ENCODE assay signal across 18 cellular contexts in genomic region chr9:122192914-122193525, GRCh38. TPM values are rescaled to one million over a fixed set of nuclear protein-coding genes. Genes with fewer than 3 reads are reported as not detected.
DNase-seq lines count a peak whose midpoint lies in the region; ATAC-seq and TF ChIP-seq lines count a peak whose summit lies in the region.
"Had no signal": no experiment of that assay in that cellular context is flagged by ENCODE, and none has a peak within 500 bp of the region (broad histone marks: within the 10 kb centered on the region; RNA-seq: fewer than 3 reads in every experiment).

No MANE protein-coding gene starts in this region.

- ATAC-seq in activated T-helper 17 cell treated with anti-CD3 and anti-CD28 coated beads, Interleukin-2, amount 50 U/mL, for 72 hours (replicated peaks), result no peak
- ATAC-seq in aorta (ENCODE audit: low FRiP score), result no peak

- no peak for DNase-seq in activated naive CD4-positive, alpha-beta T cell treated with anti-CD3 and anti-CD28 coated beads for 36 hours
- DNase-seq in activated naive CD4-positive, alpha-beta T cell treated with anti-CD3 and anti-CD28 coated beads, Interleukin-2, amount 10 ng/mL, durations not matched to agents 7 days and 5 days, result no peak
- peak; percentile 26 for DNase-seq in iris pigment epithelial cell (ENCODE audit: low read depth)
- peak; percentile 64 for DNase-seq in posterior vena cava (ENCODE audit: low spot score)
- DNase-seq in SK-N-SH, result no peak
- DNase-seq in NCI-H1092 (lab: John Stamatoyannopoulos, UW), result no peak
- no peak for DNase-seq in aorta
- DNase-seq: Caco-2; CD8-positive, alpha-beta memory T cell; DND-41; GDM1; HCEC 1CT had no signal

- H3F3A ChIP-seq in SK-N-SH (replicated peaks; ENCODE audit: insufficient read depth), result no peaks in the 10 kb centered on the region

- no peak overlapping the region for H3K4me2 ChIP-seq in SK-N-SH
- H3K4me2 ChIP-seq: BLaER1 had no signal

- H3K27ac ChIP-seq in SK-N-SH (ENCODE audit: low read depth in 2 of 2, low read length in 1 of 2), result no peak overlapping the region
- H3K27ac ChIP-seq in aorta (ENCODE audit: low read depth in 1 of 2, low read length in 2 of 2), result no peak overlapping the region
- H3K27ac ChIP-seq: 22Rv1, BLaER1 had no signal

- no peaks in the 10 kb centered on the region for H3K9me3 Mint-ChIP-seq in activated naive CD4-positive, alpha-beta T cell treated with anti-CD3 and anti-CD28 coated beads for 36 hours
- H3K9me3 Mint-ChIP-seq in activated naive CD4-positive, alpha-beta T cell treated with anti-CD3 and anti-CD28 coated beads, Interleukin-2, amount 10 ng/mL, durations not matched to agents 7 days and 5 days, result no peaks in the 10 kb centered on the region
- H3K9me3 Mint-ChIP-seq in activated T-helper 17 cell treated with anti-CD3 and anti-CD28 coated beads, Interleukin-2, amount 50 U/mL, for 72 hours, result no peaks in the 10 kb centered on the region
- H3K9me3 Mint-ChIP-seq: CD8-positive, alpha-beta memory T cell had no signal

- no peak overlapping the region for H3K4me3 Mint-ChIP-seq in activated naive CD4-positive, alpha-beta T cell treated with anti-CD3 and anti-CD28 coated beads for 36 hours
- no peak overlapping the region for H3K4me3 Mint-ChIP-seq in activated naive CD4-positive, alpha-beta T cell treated with anti-CD3 and anti-CD28 coated beads, Interleukin-2, amount 10 ng/mL, durations not matched to agents 7 days and 5 days
- no peak overlapping the region for H3K4me3 Mint-ChIP-seq in activated T-helper 17 cell treated with anti-CD3 and anti-CD28 coated beads, Interleukin-2, amount 50 U/mL, for 72 hours
- H3K4me3 Mint-ChIP-seq: CD8-positive, alpha-beta memory T cell had no signal

- H3K4me3 ChIP-seq in SK-N-SH (ENCODE audit: low read depth in 2 of 2, low read length in 1 of 2) (no peak overlapping the region), aorta (ENCODE audit: low read length in 2 of 2) (no peak overlapping the region)
- H3K4me3 ChIP-seq: BLaER1 had no signal

- POLR2A ChIA-PET in SK-N-SH (lab: Yijun Ruan, JAX), result no interaction called here

- H3K36me3 ChIP-seq in SK-N-SH (replicated peaks in 1 of 2; ENCODE audit: control insufficient read depth in 1 of 2, insufficient read depth in 2 of 2, low read length in 1 of 2), result no peaks in the 10 kb centered on the region
- no peaks in the 10 kb centered on the region for H3K36me3 ChIP-seq in aorta (ENCODE audit: control insufficient read depth in 1 of 2, insufficient read depth in 2 of 2, low read length in 1 of 2)
- H3K36me3 ChIP-seq: BLaER1 had no signal

- no peak for TF ChIP-seq CTCF in SK-N-SH (IDR thresholded peaks at IDR 0.05)

- WGBS in SK-N-SH (ENCODE audit: low lambda C conversion rate), result 88% methylated on average over 16 of the region's 16 CpGs
- WGBS in aorta, 2 donors, result 63 to 70% methylated on average over 16 of the region's 16 CpGs

- H3K27ac Mint-ChIP-seq in activated naive CD4-positive, alpha-beta T cell treated with anti-CD3 and anti-CD28 coated beads for 36 hours, result peak overlapping the region; percentile 21
- H3K27ac Mint-ChIP-seq in activated naive CD4-positive, alpha-beta T cell treated with anti-CD3 and anti-CD28 coated beads, Interleukin-2, amount 10 ng/mL, durations not matched to agents 7 days and 5 days, result no peak overlapping the region
- H3K27ac Mint-ChIP-seq in activated T-helper 17 cell treated with anti-CD3 and anti-CD28 coated beads, Interleukin-2, amount 50 U/mL, for 72 hours, result peak overlapping the region; percentile 28
- H3K27ac Mint-ChIP-seq: CD8-positive, alpha-beta memory T cell had no signal

- no peaks in the 10 kb centered on the region for H3K36me3 Mint-ChIP-seq in activated naive CD4-positive, alpha-beta T cell treated with anti-CD3 and anti-CD28 coated beads for 36 hours (ENCODE audit: low read depth)
- H3K36me3 Mint-ChIP-seq in activated naive CD4-positive, alpha-beta T cell treated with anti-CD3 and anti-CD28 coated beads, Interleukin-2, amount 10 ng/mL, durations not matched to agents 7 days and 5 days, result no peaks in the 10 kb centered on the region
- no peaks in the 10 kb centered on the region for H3K36me3 Mint-ChIP-seq in activated T-helper 17 cell treated with anti-CD3 and anti-CD28 coated beads, Interleukin-2, amount 50 U/mL, for 72 hours (ENCODE audit: low read depth)
- H3K36me3 Mint-ChIP-seq: CD8-positive, alpha-beta memory T cell had no signal

- H3K27me3 Mint-ChIP-seq in activated naive CD4-positive, alpha-beta T cell treated with anti-CD3 and anti-CD28 coated beads for 36 hours (ENCODE audit: low read depth), result peaks cover 3% of the 10 kb centered on the region
- peaks cover 7% of the 10 kb centered on the region for H3K27me3 Mint-ChIP-seq in activated naive CD4-positive, alpha-beta T cell treated with anti-CD3 and anti-CD28 coated beads, Interleukin-2, amount 10 ng/mL, durations not matched to agents 7 days and 5 days
- peaks cover 5% of the 10 kb centered on the region for H3K27me3 Mint-ChIP-seq in activated T-helper 17 cell treated with anti-CD3 and anti-CD28 coated beads, Interleukin-2, amount 50 U/mL, for 72 hours

- H3K4me1 Mint-ChIP-seq in activated naive CD4-positive, alpha-beta T cell treated with anti-CD3 and anti-CD28 coated beads for 36 hours (ENCODE audit: low read depth), result no peaks in the 10 kb centered on the region
- no peaks in the 10 kb centered on the region for H3K4me1 Mint-ChIP-seq in activated naive CD4-positive, alpha-beta T cell treated with anti-CD3 and anti-CD28 coated beads, Interleukin-2, amount 10 ng/mL, durations not matched to agents 7 days and 5 days
- no peaks in the 10 kb centered on the region for H3K4me1 Mint-ChIP-seq in activated T-helper 17 cell treated with anti-CD3 and anti-CD28 coated beads, Interleukin-2, amount 50 U/mL, for 72 hours
- H3K4me1 Mint-ChIP-seq: CD8-positive, alpha-beta memory T cell had no signal

- CTCF ChIA-PET in activated naive CD4-positive, alpha-beta T cell treated with anti-CD3 and anti-CD28 coated beads for 36 hours (lab: Charles Lee), result no interaction called here
- CTCF ChIA-PET in activated naive CD4-positive, alpha-beta T cell treated with anti-CD3 and anti-CD28 coated beads, Interleukin-2, amount 10 ng/mL, durations not matched to agents 7 days and 5 days (lab: Charles Lee), result no interaction called here
- CTCF ChIA-PET in SK-N-SH (lab: Yijun Ruan, JAX), result no interaction called here

- no peak for TF ChIP-seq RAD21 in SK-N-SH (IDR thresholded peaks at IDR 0.05; ENCODE audit: low read length)

- H3K27me3 ChIP-seq in SK-N-SH (ENCODE audit: insufficient read depth) (peaks cover 4% of the 10 kb centered on the region; the same call in 1 of the 2 replicates), aorta (ENCODE audit: control insufficient read depth in 1 of 2, insufficient read depth in 2 of 2, low read length in 1 of 2) (no peaks in the 10 kb centered on the region)
- H3K27me3 ChIP-seq: BLaER1 had no signal

- no peak overlapping the region for H2AFZ ChIP-seq in SK-N-SH (ENCODE audit: low read depth)

- H3K4me1 ChIP-seq in SK-N-SH (ENCODE audit: control insufficient read depth in 1 of 2, insufficient read depth in 2 of 2, low read depth in 1 of 2, low read length in 1 of 2), result no peaks in the 10 kb centered on the region; a peak in 1 of 4 replicates
- H3K4me1 ChIP-seq in aorta (ENCODE audit: control insufficient read depth in 1 of 2, insufficient read depth in 2 of 2, low read length in 2 of 2), result no peaks in the 10 kb centered on the region
- H3K4me1 ChIP-seq: BLaER1 had no signal

- H3K79me2 ChIP-seq in SK-N-SH (ENCODE audit: insufficient read depth), result no peaks in the 10 kb centered on the region

- no peaks in the 10 kb centered on the region for H3K9me2 ChIP-seq in SK-N-SH

- intact Hi-C loops in activated naive CD4-positive, alpha-beta T cell treated with anti-CD3 and anti-CD28 coated beads for 36 hours (cut with micrococcal nuclease), result loop anchor here (10.0 kb wide), 1 partner anchor 68 kb away; no protein-coding TSS in a partner anchor
- intact Hi-C loops in posterior vena cava (cut with DNase I) (loop anchor here in 1 of 2 donors (1.0 kb wide), 1 partner anchor 25 kb away; no protein-coding TSS in a partner anchor), aorta (cut with DNase I) (no loop called here)

- no peaks in the 10 kb centered on the region for H4K20me1 ChIP-seq in SK-N-SH (ENCODE audit: insufficient read depth)
- H4K20me1 ChIP-seq: BLaER1 had no signal

- H3K9me3 ChIP-seq in SK-N-SH (no peaks in the 10 kb centered on the region), aorta (ENCODE audit: control insufficient read depth, low read length) (no peaks in the 10 kb centered on the region)
- H3K9me3 ChIP-seq: BLaER1, Caco-2 had no signal

- TF ChIP-seq EP300 in SK-N-SH (IDR thresholded peaks at IDR 0.05; ENCODE audit: borderline replicate concordance in 1 of 2, low read depth in 1 of 2, low read length in 1 of 2), result no peak

- no peak overlapping the region for H3K9ac ChIP-seq in SK-N-SH
- H3K9ac ChIP-seq: BLaER1 had no signal

TF ChIP-seq in SK-N-SH, 30 proteins besides CTCF, POLR2A, EP300 and RAD21 (continues in another document):
- TF ChIP-seq RFX5 (IDR thresholded peaks at IDR 0.05; ENCODE audit: low read length) (no peak), RXRA (IDR thresholded peaks at IDR 0.05; ENCODE audit: borderline replicate concordance, low read depth) (no peak)

RNA-seq across cellular contexts. Expression of gene MORN5, which starts 33.3 kb away (rescaled TPM):
- not detected for total RNA-seq in activated naive CD4-positive, alpha-beta T cell treated with anti-CD3 and anti-CD28 coated beads for 36 hours
- total RNA-seq in activated T-helper 17 cell treated with anti-CD3 and anti-CD28 coated beads, Interleukin-2, amount 50 U/mL, for 72 hours, result not detected
- 1 to 10 TPM in 1 of 2 donors, under 1 TPM in 1; 0.95 to 1.5 TPM for total RNA-seq in posterior vena cava
- polyA plus RNA-seq in SK-N-SH (2012; rRNA removed), result not detected in 2 replicates
- 0.06 and 0.09 TPM in 2 replicates for polyA plus RNA-seq in SK-N-SH (2012; cell fraction: cytosol; rRNA removed)
- 0.11 and 0.16 TPM in 2 replicates for polyA plus RNA-seq in SK-N-SH (2012; cell fraction: nucleus; rRNA removed)
- not detected for total RNA-seq in aorta
- not detected for polyA plus RNA-seq in aorta
- total RNA-seq: A673; Caco-2; CD8-positive, alpha-beta memory T cell; H4; HT1080 had no signal
- polyA plus RNA-seq: CD8-positive, alpha-beta memory T cell had no signal

RNA-seq across cellular contexts. Expression of gene NDUFA8, which starts 33.4 kb away (rescaled TPM):
- 10 to 100 TPM; 45.5 to 47.9 TPM for total RNA-seq in activated naive CD4-positive, alpha-beta T cell treated with anti-CD3 and anti-CD28 coated beads for 36 hours
- 10 to 100 TPM; 36.8 to 59.0 TPM for total RNA-seq in activated T-helper 17 cell treated with anti-CD3 and anti-CD28 coated beads, Interleukin-2, amount 50 U/mL, for 72 hours
- total RNA-seq in posterior vena cava (10 to 100 TPM; 36.5 to 38.2 TPM), aorta (10 to 100 TPM; 25.3 to 26.9 TPM)
- polyA plus RNA-seq in SK-N-SH (2012; rRNA removed) (97.4 and 116 TPM in 2 replicates), aorta (10 to 100 TPM; 59.0 to 65.6 TPM)
- polyA plus RNA-seq in SK-N-SH (2012; cell fraction: cytosol; rRNA removed), result 129 and 149 TPM in 2 replicates
- 34.0 and 34.2 TPM in 2 replicates for polyA plus RNA-seq in SK-N-SH (2012; cell fraction: nucleus; rRNA removed)

RNA-seq across cellular contexts. Expression of gene LHX6, which starts 35.7 kb away (rescaled TPM):
- under 1 TPM in 1 of 2 experiments, not detected in 1; 0.10 TPM for total RNA-seq in activated naive CD4-positive, alpha-beta T cell treated with anti-CD3 and anti-CD28 coated beads for 36 hours
- total RNA-seq in activated T-helper 17 cell treated with anti-CD3 and anti-CD28 coated beads, Interleukin-2, amount 50 U/mL, for 72 hours, result not detected
- total RNA-seq in posterior vena cava (10 to 100 TPM in 1 of 2 donors, 1 to 10 TPM in 1; 8.3 to 23.6 TPM), aorta (10 to 100 TPM; 12.2 to 13.8 TPM)
- polyA plus RNA-seq in SK-N-SH (2012; rRNA removed) (0.02 TPM in 1 of 2 replicates, not detected in the other), aorta (not detected)
- polyA plus RNA-seq in SK-N-SH (2012; cell fraction: cytosol; rRNA removed), result 0.01 and 0.04 TPM in 2 replicates
- polyA plus RNA-seq in SK-N-SH (2012; cell fraction: nucleus; rRNA removed), result 0.05 TPM in 1 of 2 replicates, not detected in the other
- total RNA-seq: A673; CD8-positive, alpha-beta memory T cell had no signal
- polyA plus RNA-seq: CD8-positive, alpha-beta memory T cell had no signal

Comparison
In these comparisons a context has a peak if more than half of its experiments do, and no peak if none do; other contexts are left out.
1. DNase-seq: peak in iris pigment epithelial cell (single experiment) and posterior vena cava (single experiment); none in activated naive CD4-positive, alpha-beta T cell treated with anti-CD3 and anti-CD28 coated beads for 36 hours (single experiment), activated naive CD4-positive, alpha-beta T cell treated with anti-CD3 and anti-CD28 coated beads, Interleukin-2, amount 10 ng/mL, durations not matched to agents 7 days and 5 days (single experiment), SK-N-SH (single experiment), NCI-H1092 (single experiment) and aorta (0 of 2).
2. RNA of gene LHX6, which starts 35.7 kb away (total RNA-seq): 8.3 to 23.6 TPM in posterior vena cava and 12.2 to 13.8 TPM in aorta; 0.10 TPM in activated naive CD4-positive, alpha-beta T cell treated with anti-CD3 and anti-CD28 coated beads for 36 hours and not detected in activated T-helper 17 cell treated with anti-CD3 and anti-CD28 coated beads, Interleukin-2, amount 50 U/mL, for 72 hours; every median in the first group is over 4 times any median in the second.